ENCODE assay signal across 13 cellular contexts in genomic region chr20:63693079-63693974, GRCh38. TPM values are rescaled to one million over a fixed set of nuclear protein-coding genes. Genes with fewer than 3 reads are reported as not detected.
DNase-seq lines count a peak whose midpoint lies in the region; ATAC-seq, FAIRE-seq and TF ChIP-seq lines count a peak whose summit lies in the region.
"Had no signal": no experiment of that assay in that cellular context is flagged by ENCODE, and none has a peak within 500 bp of the region (broad histone marks: within the 10 kb centered on the region; RNA-seq: fewer than 3 reads in every experiment).

No MANE protein-coding gene starts in this region.

- H3K79me2 ChIP-seq in GM12878 (ENCODE audit: control insufficient read depth, insufficient read depth, low read length) = no peaks in the 10 kb centered on the region

- H3K9me3 Mint-ChIP-seq in HFFc6 (no peaks in the 10 kb centered on the region), memory B cell (no peaks in the 10 kb centered on the region)
- H3K9me3 Mint-ChIP-seq: T-cell had no signal

- H3K4me2 ChIP-seq in GM12878 (ENCODE audit: control insufficient read depth, insufficient read depth) = no peak overlapping the region

- no peak overlapping the region for H2AFZ ChIP-seq in GM12878 (ENCODE audit: control insufficient read depth, low read depth, low read length)

- TF ChIP-seq CTCF in HFFc6 (IDR thresholded peaks at IDR 0.05) = no peak
- no peak for TF ChIP-seq CTCF in GM12878 (IDR thresholded peaks at IDR 0.05 in 2 of 3, conservative IDR thresholded peaks at IDR 0.05 in 1 of 3; ENCODE audit: control insufficient read depth in 2 of 3, extremely low read depth in 1 of 3, insufficient read depth in 1 of 3, low read depth in 3 of 3, low read length in 3 of 3)

- SMC1A ChIA-PET in GM12878 (lab: Charles Lee; ENCODE audit: uncharacterized antibody, unreplicated experiment) = no interaction called here

- peaks cover 3% of the 10 kb centered on the region for H3K4me1 ChIP-seq in GM12878 (ENCODE audit: control insufficient read depth, insufficient read depth, low read length)

- ATAC-seq in GM12878 = no peak
- no peak for ATAC-seq in memory B cell (ENCODE audit: low read depth)
- no peak for ATAC-seq in HG02763 (IDR thresholded peaks at IDR 0.05; ENCODE audit: unreplicated experiment)
- ATAC-seq: T-cell had no signal

- no peak for TF ChIP-seq RAD21 in GM12878 (IDR thresholded peaks at IDR 0.05; ENCODE audit: insufficient read depth, low read depth, low read length)

- DNase-seq in 8988T = peak; percentile 38
- no peak for DNase-seq in HFFc6
- DNase-seq in GM12878 (ENCODE audit: low read depth, low spot score) = no peak
- DNase-seq in memory B cell (ENCODE audit: low spot score in 2 of 2) = no peak
- DNase-seq in kidney tubule cell (ENCODE audit: low spot score) = no peak
- no peak for DNase-seq in G401 (ENCODE audit: low spot score)
- no peak for DNase-seq in AML-193 (lab: John Stamatoyannopoulos, UW)
- DNase-seq: activated CD4-positive, alpha-beta T cell treated with anti-CD3 and anti-CD28 coated beads for 4 hours; BE2C; stimulated activated CD4-positive, alpha-beta T cell treated with anti-CD3 and anti-CD28 coated beads, Interleukin-1b, Interleukin-23, amount 100 ng/mL, for 48 hours; T-cell had no signal

- H3K27ac ChIP-seq in GM12878 (ENCODE audit: control insufficient read depth, insufficient read depth) = no peak overlapping the region
- H3K27ac ChIP-seq: adrenal gland had no signal

- H3K27me3 ChIP-seq in GM12878 (replicated peaks in 1 of 2; ENCODE audit: control insufficient read depth in 2 of 2, insufficient read depth in 2 of 2, low read length in 1 of 2) = no peaks in the 10 kb centered on the region
- H3K27me3 ChIP-seq: adrenal gland, BE2C had no signal

- H3K4me1 Mint-ChIP-seq in HFFc6 (ENCODE audit: low read depth) (no peaks in the 10 kb centered on the region), memory B cell (peaks cover 17% of the 10 kb centered on the region)

- RAD21 ChIA-PET in GM12878 (lab: Charles Lee; ENCODE audit: unreplicated experiment) = no interaction called here

- no peak; the same call in 1 of the 2 replicates for TF ChIP-seq POLR2A in GM12878 (IDR thresholded peaks at IDR 0.05; ENCODE audit: low read depth, low read length)

- intact Hi-C loops in GM12878 (cut with micrococcal nuclease; ENCODE audit: unreplicated experiment) = no loop called here

- POLR2A ChIA-PET in GM12878 (lab: Charles Lee) = no interaction called here

- no peaks in the 10 kb centered on the region for H3K36me3 ChIP-seq in GM12878 (ENCODE audit: control insufficient read depth in 2 of 2, insufficient read depth in 2 of 2, low read length in 1 of 2)
- H3K36me3 ChIP-seq: BE2C had no signal

- H3K27me3 Mint-ChIP-seq in HFFc6 (ENCODE audit: insufficient read depth) = peaks cover 38% of the 10 kb centered on the region
- H3K27me3 Mint-ChIP-seq in memory B cell = no peaks in the 10 kb centered on the region
- H3K27me3 Mint-ChIP-seq: T-cell had no signal

- no peak for TF ChIP-seq EP300 in GM12878 (IDR thresholded peaks at IDR 0.05; ENCODE audit: borderline replicate concordance in 1 of 2, control insufficient read depth in 1 of 2, low read depth in 2 of 2, low read length in 2 of 2)

- no peaks in the 10 kb centered on the region for H4K20me1 ChIP-seq in GM12878 (ENCODE audit: control insufficient read depth, insufficient read depth)

- no peak overlapping the region for H3K9ac ChIP-seq in GM12878 (ENCODE audit: control insufficient read depth, insufficient read depth, low read length)

- H3K4me3 ChIP-seq in GM12878 = no peak overlapping the region
- H3K4me3 ChIP-seq: adrenal gland had no signal

- BruUV-seq in GM12878 (replicated peaks; lab: Mats Ljungman, UMichigan) = no TSS peak

- 84% methylated on average over 13 of the region's 13 CpGs for WGBS in GM12878 (ENCODE audit: insufficient coverage, insufficient replicate concordance, low lambda C conversion rate, missing lambda C conversion rate)

- H3K27ac Mint-ChIP-seq in HFFc6 (peak overlapping the region; percentile 53), memory B cell (peak overlapping the region; percentile 58)

- H3K4me3 Mint-ChIP-seq in HFFc6 (no peak overlapping the region), memory B cell (no peak overlapping the region)
- H3K4me3 Mint-ChIP-seq: T-cell had no signal

- H3K9me3 ChIP-seq in GM12878 (replicated peaks; ENCODE audit: control insufficient read depth, insufficient read depth, low read length) = no peaks in the 10 kb centered on the region
- H3K9me3 ChIP-seq: adrenal gland, BE2C had no signal

- CTCF ChIA-PET in GM12878 (lab: Yijun Ruan, JAX) = no interaction called here

- no peaks in the 10 kb centered on the region; the same call in 1 of the 2 replicates for H3K36me3 Mint-ChIP-seq in HFFc6 (ENCODE audit: low read depth)
- peaks cover 3% of the 10 kb centered on the region for H3K36me3 Mint-ChIP-seq in memory B cell
- H3K36me3 Mint-ChIP-seq: T-cell had no signal

- in situ Hi-C loops in GM12878 (cut with MboI) = no loop called here
- in situ Hi-C loops in G401 (cut with HindIII; ENCODE audit: low sequenced_read_pairs) = no loop called here

- FAIRE-seq in GM12878 (lab: Jason Lieb, UNC) = no peak

RNA-seq across cellular contexts. Expression of gene TNFRSF6B, which starts 3.1 kb away (rescaled TPM):
- total RNA-seq in HFFc6 (2021; fragmentation: NEBNext Ultra II Directional; extraction: Animal tissue kit (Norgen Biotek cat#: 25700)) = 1 to 10 TPM in 3 of 6 experiments, under 1 TPM in 3; 0.33 to 1.8 (median 1.1) TPM
- not detected in 2 replicates for total RNA-seq in GM12878 (2013; cell fraction: nucleolus; rRNA removed)
- total RNA-seq in GM12878 (2014; rRNA removed) = 0.71 and 1.8 TPM in 2 replicates
- total RNA-seq in GM12878 (2014; rRNA removed; fragmentation: Illumina TruSeq; extraction: Trizol) = not detected in 2 replicates
- not detected in 2 replicates for total RNA-seq in GM12878 (2021)
- polyA plus RNA-seq in GM12878 (2011; ENCODE audit: low read depth) = not detected
- polyA plus RNA-seq in GM12878 (2011; rRNA removed) = not detected in 2 replicates
- 0.75 and 1.7 TPM in 2 replicates for polyA plus RNA-seq in GM12878 (2011; cell fraction: cytosol; rRNA removed)
- polyA plus RNA-seq in GM12878 (2011; cell fraction: nucleus; rRNA removed) = 11.0 and 11.6 TPM in 2 replicates
- polyA plus RNA-seq in GM12878 (2012) = 0.38 and 0.65 TPM in 2 replicates
- polyA plus RNA-seq in GM12878 (2014; fragmentation: Illumina TruSeq; extraction: Trizol) = not detected in 2 replicates
- not detected for polyA plus RNA-seq in GM12878 (2014; fragmentation: Nextera tagmentation; extraction: Ambion mirVana)
- polyA plus RNA-seq in GM12878 (2014; rRNA removed) = 1.9 and 2.2 TPM in 2 replicates
- polyA plus RNA-seq in GM12878 (2016; fragmentation: Nextera tagmentation; extraction: Ambion mirVana) = under 1 TPM in 1 of 2 experiments, not detected in 1; 0.67 TPM
- not detected in 2 replicates for polyA minus RNA-seq in GM12878 (2011; rRNA and poly(A)+ RNA removed)
- not detected in 2 replicates for polyA minus RNA-seq in GM12878 (2011; cell fraction: cytosol; rRNA and poly(A)+ RNA removed)
- not detected in 2 replicates for polyA minus RNA-seq in GM12878 (2011; cell fraction: nucleus; rRNA and poly(A)+ RNA removed)
- total RNA-seq in G401 (2014; rRNA removed; shearing (Covaris generic)) = not detected in 2 replicates

RNA-seq across cellular contexts. Expression of gene ARFRP1, which starts 14.4 kb away (rescaled TPM):
- 10 to 100 TPM; 35.1 to 44.2 (median 37.4) TPM for total RNA-seq in HFFc6 (2021; fragmentation: NEBNext Ultra II Directional; extraction: Animal tissue kit (Norgen Biotek cat#: 25700))
- total RNA-seq in GM12878 (2013; cell fraction: nucleolus; rRNA removed) = 70.8 and 77.8 TPM in 2 replicates
- total RNA-seq in GM12878 (2014; rRNA removed) (40.6 and 41.6 TPM in 2 replicates), GM12878 (2014; rRNA removed; fragmentation: Illumina TruSeq; extraction: Trizol) (18.2 and 21.6 TPM in 2 replicates), GM12878 (2021) (52.1 and 55.1 TPM in 2 replicates)
- 11.9 TPM for polyA plus RNA-seq in GM12878 (2011; ENCODE audit: low read depth)
- polyA plus RNA-seq in GM12878 (2011; rRNA removed) (23.1 and 27.6 TPM in 2 replicates), GM12878 (2014; fragmentation: Illumina TruSeq; extraction: Trizol) (5.2 and 11.7 TPM in 2 replicates), GM12878 (2014; fragmentation: Nextera tagmentation; extraction: Ambion mirVana) (1 to 10 TPM in 1 of 2 experiments, under 1 TPM in 1; 0.37 to 3.5 TPM), GM12878 (2014; rRNA removed) (42.6 and 49.0 TPM in 2 replicates), GM12878 (2016; fragmentation: Nextera tagmentation; extraction: Ambion mirVana) (10 to 100 TPM; 66.8 to 71.7 TPM)
- polyA plus RNA-seq in GM12878 (2011; cell fraction: cytosol; rRNA removed) = 33.0 and 47.4 TPM in 2 replicates
- 80.3 and 106 TPM in 2 replicates for polyA plus RNA-seq in GM12878 (2011; cell fraction: nucleus; rRNA removed)
- polyA plus RNA-seq in GM12878 (2012) = 27.1 and 27.9 TPM in 2 replicates
- 22.1 and 28.6 TPM in 2 replicates for polyA minus RNA-seq in GM12878 (2011; rRNA and poly(A)+ RNA removed)
- polyA minus RNA-seq in GM12878 (2011; cell fraction: cytosol; rRNA and poly(A)+ RNA removed) = 7.5 and 9.1 TPM in 2 replicates
- polyA minus RNA-seq in GM12878 (2011; cell fraction: nucleus; rRNA and poly(A)+ RNA removed) = 29.5 and 51.3 TPM in 2 replicates
- 33.0 and 36.7 TPM in 2 replicates for total RNA-seq in G401 (2014; rRNA removed; shearing (Covaris generic))

RNA-seq across cellular contexts. Expression of gene ZGPAT, which starts 14.5 kb away (rescaled TPM):
- total RNA-seq in HFFc6 (2021; fragmentation: NEBNext Ultra II Directional; extraction: Animal tissue kit (Norgen Biotek cat#: 25700)) = 10 to 100 TPM; 18.3 to 22.9 (median 19.6) TPM
- total RNA-seq in GM12878 (2013; cell fraction: nucleolus; rRNA removed) = 17.5 and 26.2 TPM in 2 replicates
- total RNA-seq in GM12878 (2014; rRNA removed) = 23.3 and 24.4 TPM in 2 replicates
- 5.3 and 7.4 TPM in 2 replicates for total RNA-seq in GM12878 (2014; rRNA removed; fragmentation: Illumina TruSeq; extraction: Trizol)
- total RNA-seq in GM12878 (2021) = 34.8 and 37.2 TPM in 2 replicates
- 15.5 TPM for polyA plus RNA-seq in GM12878 (2011; ENCODE audit: low read depth)
- 4.8 and 12.7 TPM in 2 replicates for polyA plus RNA-seq in GM12878 (2011; rRNA removed)
- polyA plus RNA-seq in GM12878 (2011; cell fraction: cytosol; rRNA removed) = 14.4 and 24.5 TPM in 2 replicates
- polyA plus RNA-seq in GM12878 (2011; cell fraction: nucleus; rRNA removed) = 44.3 and 66.3 TPM in 2 replicates
- polyA plus RNA-seq in GM12878 (2012) = 16.7 and 24.9 TPM in 2 replicates
- 1.3 and 4.9 TPM in 2 replicates for polyA plus RNA-seq in GM12878 (2014; fragmentation: Illumina TruSeq; extraction: Trizol)
- polyA plus RNA-seq in GM12878 (2014; fragmentation: Nextera tagmentation; extraction: Ambion mirVana) = under 1 TPM; 0.58 to 0.79 TPM
- polyA plus RNA-seq in GM12878 (2014; rRNA removed) = 26.7 and 31.6 TPM in 2 replicates
- polyA plus RNA-seq in GM12878 (2016; fragmentation: Nextera tagmentation; extraction: Ambion mirVana) = 10 to 100 TPM; 42.5 to 52.9 TPM
- polyA minus RNA-seq in GM12878 (2011; rRNA and poly(A)+ RNA removed) = 8.0 and 15.6 TPM in 2 replicates
- polyA minus RNA-seq in GM12878 (2011; cell fraction: cytosol; rRNA and poly(A)+ RNA removed) = 7.4 and 9.8 TPM in 2 replicates
- polyA minus RNA-seq in GM12878 (2011; cell fraction: nucleus; rRNA and poly(A)+ RNA removed) = 7.1 and 15.2 TPM in 2 replicates
- 49.4 and 52.7 TPM in 2 replicates for total RNA-seq in G401 (2014; rRNA removed; shearing (Covaris generic))

RNA-seq across cellular contexts. Expression of gene RTEL1, which starts 35.2 kb away (rescaled TPM):
- 10 to 100 TPM; 19.0 to 26.8 (median 22.7) TPM for total RNA-seq in HFFc6 (2021; fragmentation: NEBNext Ultra II Directional; extraction: Animal tissue kit (Norgen Biotek cat#: 25700))
- total RNA-seq in GM12878 (2013; cell fraction: nucleolus; rRNA removed) = 62.9 and 77.1 TPM in 2 replicates
- 14.5 and 18.0 TPM in 2 replicates for total RNA-seq in GM12878 (2014; rRNA removed)
- 5.0 and 5.9 TPM in 2 replicates for total RNA-seq in GM12878 (2014; rRNA removed; fragmentation: Illumina TruSeq; extraction: Trizol)
- total RNA-seq in GM12878 (2021) = 29.5 and 37.2 TPM in 2 replicates
- 2.8 TPM for polyA plus RNA-seq in GM12878 (2011; ENCODE audit: low read depth)
- 7.5 and 14.9 TPM in 2 replicates for polyA plus RNA-seq in GM12878 (2011; rRNA removed)
- polyA plus RNA-seq in GM12878 (2011; cell fraction: cytosol; rRNA removed) = 8.0 and 11.8 TPM in 2 replicates
- polyA plus RNA-seq in GM12878 (2011; cell fraction: nucleus; rRNA removed) = 126 and 149 TPM in 2 replicates
- 7.2 and 10.1 TPM in 2 replicates for polyA plus RNA-seq in GM12878 (2012)
- polyA plus RNA-seq in GM12878 (2014; fragmentation: Illumina TruSeq; extraction: Trizol) = 3.9 and 7.7 TPM in 2 replicates
- under 1 TPM in 1 of 2 experiments, not detected in 1; 0.40 TPM for polyA plus RNA-seq in GM12878 (2014; fragmentation: Nextera tagmentation; extraction: Ambion mirVana)
- polyA plus RNA-seq in GM12878 (2014; rRNA removed) = 15.8 and 16.8 TPM in 2 replicates
- 10 to 100 TPM; 15.6 to 17.0 TPM for polyA plus RNA-seq in GM12878 (2016; fragmentation: Nextera tagmentation; extraction: Ambion mirVana)
- 19.0 and 22.7 TPM in 2 replicates for polyA minus RNA-seq in GM12878 (2011; rRNA and poly(A)+ RNA removed)
- 6.0 and 6.1 TPM in 2 replicates for polyA minus RNA-seq in GM12878 (2011; cell fraction: cytosol; rRNA and poly(A)+ RNA removed)
- 35.8 and 62.4 TPM in 2 replicates for polyA minus RNA-seq in GM12878 (2011; cell fraction: nucleus; rRNA and poly(A)+ RNA removed)
- total RNA-seq in G401 (2014; rRNA removed; shearing (Covaris generic)) = 18.5 and 18.7 TPM in 2 replicates

RNA-seq across cellular contexts. Expression of gene STMN3, which starts 40.1 kb away (rescaled TPM):
- total RNA-seq in HFFc6 (2021; fragmentation: NEBNext Ultra II Directional; extraction: Animal tissue kit (Norgen Biotek cat#: 25700)) = 1 to 10 TPM in 5 of 6 experiments, under 1 TPM in 1; 0.77 to 3.2 (median 1.5) TPM
- 5.0 and 5.2 TPM in 2 replicates for total RNA-seq in GM12878 (2013; cell fraction: nucleolus; rRNA removed)
- total RNA-seq in GM12878 (2014; rRNA removed) (2.1 and 3.6 TPM in 2 replicates), GM12878 (2014; rRNA removed; fragmentation: Illumina TruSeq; extraction: Trizol) (0.64 and 0.81 TPM in 2 replicates), GM12878 (2021) (2.1 and 2.5 TPM in 2 replicates)
- 0.91 TPM for polyA plus RNA-seq in GM12878 (2011; ENCODE audit: low read depth)
- polyA plus RNA-seq in GM12878 (2011; rRNA removed) (0.97 and 1.4 TPM in 2 replicates), GM12878 (2014; fragmentation: Illumina TruSeq; extraction: Trizol) (0.08 and 0.22 TPM in 2 replicates), GM12878 (2014; fragmentation: Nextera tagmentation; extraction: Ambion mirVana) (under 1 TPM in 1 of 2 experiments, not detected in 1; 0.09 TPM), GM12878 (2014; rRNA removed) (2.3 and 2.5 TPM in 2 replicates), GM12878 (2016; fragmentation: Nextera tagmentation; extraction: Ambion mirVana) (1 to 10 TPM; 1.0 to 1.5 TPM)
- polyA plus RNA-seq in GM12878 (2011; cell fraction: cytosol; rRNA removed) = 1.6 and 3.8 TPM in 2 replicates
- 23.1 and 27.7 TPM in 2 replicates for polyA plus RNA-seq in GM12878 (2011; cell fraction: nucleus; rRNA removed)
- 2.3 and 2.5 TPM in 2 replicates for polyA plus RNA-seq in GM12878 (2012)
- polyA minus RNA-seq in GM12878 (2011; rRNA and poly(A)+ RNA removed) = 0.80 and 0.93 TPM in 2 replicates
- 0.67 and 0.83 TPM in 2 replicates for polyA minus RNA-seq in GM12878 (2011; cell fraction: cytosol; rRNA and poly(A)+ RNA removed)
- polyA minus RNA-seq in GM12878 (2011; cell fraction: nucleus; rRNA and poly(A)+ RNA removed) = 1.5 and 1.7 TPM in 2 replicates
- 179 and 180 TPM in 2 replicates for total RNA-seq in G401 (2014; rRNA removed; shearing (Covaris generic))
